ENCODE assay signal across 14 cellular contexts in genomic region chr19:46755853-46756543, GRCh38. TPM values are rescaled to one million over a fixed set of nuclear protein-coding genes. Genes with fewer than 3 reads are reported as not detected.
DNase-seq lines count a peak whose midpoint lies in the region; ATAC-seq and TF ChIP-seq lines count a peak whose summit lies in the region.
"Had no signal": no experiment of that assay in that cellular context is flagged by ENCODE, and none has a peak within 500 bp of the region (broad histone marks: within the 10 kb centered on the region; RNA-seq: fewer than 3 reads in every experiment).

No MANE protein-coding gene starts in this region.

- ATAC-seq in HG03280 (IDR thresholded peaks at IDR 0.05; ENCODE audit: unreplicated experiment), result no peak

- intact Hi-C loops in stomach (cut with DNase I; ENCODE audit: low total_unique reads), result loop anchor here (5.0 to 10.0 kb wide), 2 partner anchors 86 to 239 kb away; no protein-coding TSS in a partner anchor

- POLR2A ChIA-PET in RWPE1 (lab: Yijun Ruan, JAX; ENCODE audit: low non-redundant PET), result no interaction called here

- H4K20me1 ChIP-seq in BLaER1 treated with 17β-estradiol and CSF1 and Interleukin-3, amounts not matched to agents 10 nM and 100 nM, result peaks cover 0 to 53% (median 16%) of the 10 kb centered on the region in 11 experiments; a peak in 12 of 22 replicates

- H3K9me3 ChIP-seq in BLaER1 treated with 17β-estradiol and CSF1 and Interleukin-3, amounts not matched to agents 10 nM and 100 nM (replicated peaks in 1 of 11), result no peaks in the 10 kb centered on the region
- H3K9me3 ChIP-seq in stomach, result no peaks in the 10 kb centered on the region
- H3K9me3 ChIP-seq: A549 had no signal

- no peak for TF ChIP-seq CTCF in RWPE1 (conservative IDR thresholded peaks at IDR 0.05; ENCODE audit: low read depth)
- no peak for TF ChIP-seq CTCF in stomach (IDR thresholded peaks at IDR 0.05)

- H3K4me2 ChIP-seq in BLaER1 treated with 17β-estradiol and CSF1 and Interleukin-3, amounts not matched to agents 10 nM and 100 nM, result peak overlapping the region in 9 of 11 experiments; percentile 4 to 86 (median 78); a peak in 12 of 22 replicates
- H3K4me2 ChIP-seq: A549 had no signal

- peaks cover 40 to 80% (median 60%) of the 10 kb centered on the region in 10 experiments for H3K4me1 ChIP-seq in BLaER1 treated with 17β-estradiol and CSF1 and Interleukin-3, amounts not matched to agents 10 nM and 100 nM
- H3K4me1 ChIP-seq in stomach, result peaks cover 0 to 50% (median 14%) of the 10 kb centered on the region in 4 donors

- H3K9ac ChIP-seq in BLaER1 treated with 17β-estradiol and CSF1 and Interleukin-3, amounts not matched to agents 10 nM and 100 nM, result peak overlapping the region in 1 of 11 experiments; percentile 13; a peak in 2 of 22 replicates

- TF ChIP-seq EP300 in stomach (IDR thresholded peaks at IDR 0.05), result no peak

- H3K27me3 ChIP-seq in BLaER1 treated with 17β-estradiol and CSF1 and Interleukin-3, amounts not matched to agents 10 nM and 100 nM, result no peaks in the 10 kb centered on the region
- no peaks in the 10 kb centered on the region for H3K27me3 ChIP-seq in stomach

- DNase-seq in RWPE1 (ENCODE audit: low spot score), result no peak
- peak; percentile 8 for DNase-seq in iPS-NIHi11 (ENCODE audit: low spot score)
- DNase-seq in stomach, result no peak
- no peak for DNase-seq in NCI-H82 treated with DMSO at 0.1 percent for 48 hours (lab: John Stamatoyannopoulos, UW; ENCODE audit: unreplicated experiment)
- no peak for DNase-seq in DMS153 treated with DMSO at 0.1 percent for 48 hours (lab: John Stamatoyannopoulos, UW; ENCODE audit: unreplicated experiment)
- DNase-seq: GF-D8, NCI-H1105, NCI-H1694, NCI-H2107, NCI-H2227 treated with DMSO at 0.1 percent for 48 hours, NCI-H524 had no signal

- TF ChIP-seq POLR2A in stomach (IDR thresholded peaks at IDR 0.05), result no peak

- peaks cover 6 to 35% (median 19%) of the 10 kb centered on the region in 11 experiments; a peak in 20 of 22 replicates for H3K36me3 ChIP-seq in BLaER1 treated with 17β-estradiol and CSF1 and Interleukin-3, amounts not matched to agents 10 nM and 100 nM
- peaks cover 0 to 36% (median 26%) of the 10 kb centered on the region in 4 donors for H3K36me3 ChIP-seq in stomach

- H3K4me3 ChIP-seq in BLaER1 treated with 17β-estradiol and CSF1 and Interleukin-3, amounts not matched to agents 10 nM and 100 nM, result no peak overlapping the region
- no peak overlapping the region for H3K4me3 ChIP-seq in stomach
- H3K4me3 ChIP-seq: A549 had no signal

- CTCF ChIA-PET in RWPE1 (lab: Yijun Ruan, JAX), result interaction anchor here (0.6 to 2.6 kb wide), 2 partner anchors 86 to 362 kb away, joined by 5 to 52 read pairs; no protein-coding TSS in a partner anchor

- peak overlapping the region in 3 of 11 experiments; percentile 26 to 56 (median 32); a peak in 4 of 22 replicates for H3K27ac ChIP-seq in BLaER1 treated with 17β-estradiol and CSF1 and Interleukin-3, amounts not matched to agents 10 nM and 100 nM
- H3K27ac ChIP-seq in RWPE1 (peak overlapping the region; percentile 73), stomach (peak overlapping the region in 3 of 5 donors; percentile 23 to 69 (median 55))
- H3K27ac ChIP-seq: A549 had no signal

- 92 to 95% (median 94%) methylated on average over 43 to 86 of the region's 86 CpGs for WGBS in stomach, 5 donors

RNA-seq across cellular contexts. Expression of gene STRN4, which starts 9.7 kb away (rescaled TPM):
- 100 to 1,000 TPM in 2 of 5 donors, 10 to 100 TPM in 3; 48.1 to 373 (median 95.6) TPM for total RNA-seq in stomach
- polyA plus RNA-seq in stomach, result 10 to 100 TPM; 37.1 to 43.1 (median 39.0) TPM

RNA-seq across cellular contexts. Expression of gene FKRP, which starts 10.1 kb away (rescaled TPM):
- total RNA-seq in stomach, result 10 to 100 TPM in 4 of 5 donors, 1 to 10 TPM in 1; 8.8 to 76.3 (median 15.2) TPM
- polyA plus RNA-seq in stomach, result 1 to 10 TPM; 6.0 to 7.5 (median 6.5) TPM

RNA-seq across cellular contexts. Expression of gene SLC1A5, which starts 32.4 kb away (rescaled TPM):
- total RNA-seq in stomach, result 10 to 100 TPM; 18.7 to 53.0 (median 27.7) TPM
- 100 to 1,000 TPM in 1 of 3 donors, 10 to 100 TPM in 2; 20.5 to 106 (median 35.1) TPM for polyA plus RNA-seq in stomach

RNA-seq across cellular contexts. Expression of gene PRKD2, which starts 39.1 kb away (rescaled TPM):
- 10 to 100 TPM in 4 of 5 donors, 1 to 10 TPM in 1; 7.0 to 40.8 (median 18.5) TPM for total RNA-seq in stomach
- polyA plus RNA-seq in stomach, result 10 to 100 TPM; 26.5 to 50.6 (median 39.7) TPM
